Comparison of ENCODE assay signal across 1 cellular context in the genomic region with DNA sequence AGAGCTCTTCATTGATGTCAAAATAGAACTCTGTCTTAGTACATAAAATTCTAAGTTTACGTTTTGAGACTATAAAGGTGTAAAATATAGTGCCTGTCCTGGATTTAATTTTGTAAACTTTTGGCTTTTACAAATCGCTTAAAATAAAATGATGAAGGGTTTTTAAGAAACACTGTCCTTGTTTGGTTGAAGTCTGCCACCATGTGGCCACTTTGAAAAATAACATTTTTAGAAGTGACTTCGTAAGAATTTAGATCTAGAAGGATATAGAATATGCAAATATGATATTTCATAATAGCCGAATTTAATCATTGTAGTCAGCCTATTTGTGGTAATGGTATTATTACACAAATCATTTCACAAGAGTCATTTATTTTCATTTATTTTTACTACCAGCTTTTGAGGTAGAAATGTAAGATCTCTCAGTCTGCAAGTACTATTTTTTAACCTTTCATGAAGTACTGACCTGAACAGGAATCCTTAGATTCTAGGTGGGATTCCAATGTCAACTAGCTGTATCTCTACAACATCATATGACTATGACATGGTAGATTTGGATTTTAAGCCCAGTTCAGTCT.
TF ChIP-seq lines count a peak whose summit lies in the region.

No MANE protein-coding gene starts in this region.

TF ChIP-seq in K562, 482 proteins besides CTCF, POLR2A, EP300 and RAD21 (continued from another document):
- TF ChIP-seq, protein P1, sequence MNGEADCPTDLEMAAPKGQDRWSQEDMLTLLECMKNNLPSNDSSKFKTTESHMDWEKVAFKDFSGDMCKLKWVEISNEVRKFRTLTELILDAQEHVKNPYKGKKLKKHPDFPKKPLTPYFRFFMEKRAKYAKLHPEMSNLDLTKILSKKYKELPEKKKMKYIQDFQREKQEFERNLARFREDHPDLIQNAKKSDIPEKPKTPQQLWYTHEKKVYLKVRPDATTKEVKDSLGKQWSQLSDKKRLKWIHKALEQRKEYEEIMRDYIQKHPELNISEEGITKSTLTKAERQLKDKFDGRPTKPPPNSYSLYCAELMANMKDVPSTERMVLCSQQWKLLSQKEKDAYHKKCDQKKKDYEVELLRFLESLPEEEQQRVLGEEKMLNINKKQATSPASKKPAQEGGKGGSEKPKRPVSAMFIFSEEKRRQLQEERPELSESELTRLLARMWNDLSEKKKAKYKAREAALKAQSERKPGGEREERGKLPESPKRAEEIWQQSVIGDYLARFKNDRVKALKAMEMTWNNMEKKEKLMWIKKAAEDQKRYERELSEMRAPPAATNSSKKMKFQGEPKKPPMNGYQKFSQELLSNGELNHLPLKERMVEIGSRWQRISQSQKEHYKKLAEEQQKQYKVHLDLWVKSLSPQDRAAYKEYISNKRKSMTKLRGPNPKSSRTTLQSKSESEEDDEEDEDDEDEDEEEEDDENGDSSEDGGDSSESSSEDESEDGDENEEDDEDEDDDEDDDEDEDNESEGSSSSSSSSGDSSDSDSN (IDR thresholded peaks at IDR 0.05; ENCODE audit: borderline replicate concordance in 1 of 2, low read depth in 2 of 2, low read length in 2 of 2): no peak
- TF ChIP-seq, protein P2, sequence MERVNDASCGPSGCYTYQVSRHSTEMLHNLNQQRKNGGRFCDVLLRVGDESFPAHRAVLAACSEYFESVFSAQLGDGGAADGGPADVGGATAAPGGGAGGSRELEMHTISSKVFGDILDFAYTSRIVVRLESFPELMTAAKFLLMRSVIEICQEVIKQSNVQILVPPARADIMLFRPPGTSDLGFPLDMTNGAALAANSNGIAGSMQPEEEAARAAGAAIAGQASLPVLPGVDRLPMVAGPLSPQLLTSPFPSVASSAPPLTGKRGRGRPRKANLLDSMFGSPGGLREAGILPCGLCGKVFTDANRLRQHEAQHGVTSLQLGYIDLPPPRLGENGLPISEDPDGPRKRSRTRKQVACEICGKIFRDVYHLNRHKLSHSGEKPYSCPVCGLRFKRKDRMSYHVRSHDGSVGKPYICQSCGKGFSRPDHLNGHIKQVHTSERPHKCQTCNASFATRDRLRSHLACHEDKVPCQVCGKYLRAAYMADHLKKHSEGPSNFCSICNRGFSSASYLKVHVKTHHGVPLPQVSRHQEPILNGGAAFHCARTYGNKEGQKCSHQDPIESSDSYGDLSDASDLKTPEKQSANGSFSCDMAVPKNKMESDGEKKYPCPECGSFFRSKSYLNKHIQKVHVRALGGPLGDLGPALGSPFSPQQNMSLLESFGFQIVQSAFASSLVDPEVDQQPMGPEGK (CRISPR knock-in tag; IDR thresholded peaks at IDR 0.05; ENCODE audit: borderline replicate concordance): no peak
- TF ChIP-seq, protein P3, sequence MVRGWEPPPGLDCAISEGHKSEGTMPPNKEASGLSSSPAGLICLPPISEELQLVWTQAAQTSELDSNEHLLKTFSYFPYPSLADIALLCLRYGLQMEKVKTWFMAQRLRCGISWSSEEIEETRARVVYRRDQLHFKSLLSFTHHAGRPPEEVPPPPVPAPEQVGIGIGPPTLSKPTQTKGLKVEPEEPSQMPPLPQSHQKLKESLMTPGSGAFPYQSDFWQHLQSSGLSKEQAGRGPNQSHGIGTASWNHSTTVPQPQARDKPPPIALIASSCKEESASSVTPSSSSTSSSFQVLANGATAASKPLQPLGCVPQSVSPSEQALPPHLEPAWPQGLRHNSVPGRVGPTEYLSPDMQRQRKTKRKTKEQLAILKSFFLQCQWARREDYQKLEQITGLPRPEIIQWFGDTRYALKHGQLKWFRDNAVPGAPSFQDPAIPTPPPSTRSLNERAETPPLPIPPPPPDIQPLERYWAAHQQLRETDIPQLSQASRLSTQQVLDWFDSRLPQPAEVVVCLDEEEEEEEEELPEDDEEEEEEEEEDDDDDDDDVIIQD (CRISPR knock-in tag; IDR thresholded peaks at IDR 0.05): no peak
- TF ChIP-seq CBX1 (IDR thresholded peaks at IDR 0.05; ENCODE audit: low read depth): no peak
- no peak for TF ChIP-seq MTF1 (CRISPR knock-in tag; IDR thresholded peaks at IDR 0.05; ENCODE audit: borderline replicate concordance)
- 0 out of 2 replicates have a peak, but pooled peaks have one; percentile 20 for TF ChIP-seq SMC3 (conservative IDR thresholded peaks at IDR 0.05; ENCODE audit: insufficient read depth, low read depth, low read length)
- TF ChIP-seq, protein P4, sequence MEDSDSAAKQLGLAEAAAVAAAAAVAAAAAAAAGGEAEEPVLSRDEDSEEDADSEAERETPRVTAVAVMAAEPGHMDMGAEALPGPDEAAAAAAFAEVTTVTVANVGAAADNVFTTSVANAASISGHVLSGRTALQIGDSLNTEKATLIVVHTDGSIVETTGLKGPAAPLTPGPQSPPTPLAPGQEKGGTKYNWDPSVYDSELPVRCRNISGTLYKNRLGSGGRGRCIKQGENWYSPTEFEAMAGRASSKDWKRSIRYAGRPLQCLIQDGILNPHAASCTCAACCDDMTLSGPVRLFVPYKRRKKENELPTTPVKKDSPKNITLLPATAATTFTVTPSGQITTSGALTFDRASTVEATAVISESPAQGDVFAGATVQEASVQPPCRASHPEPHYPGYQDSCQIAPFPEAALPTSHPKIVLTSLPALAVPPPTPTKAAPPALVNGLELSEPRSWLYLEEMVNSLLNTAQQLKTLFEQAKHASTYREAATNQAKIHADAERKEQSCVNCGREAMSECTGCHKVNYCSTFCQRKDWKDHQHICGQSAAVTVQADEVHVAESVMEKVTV (CRISPR knock-in tag; IDR thresholded peaks at IDR 0.05): 0 out of 2 replicates have a peak, but pooled peaks have one; percentile 42
- TF ChIP-seq CEBPG (CRISPR knock-in tag; IDR thresholded peaks at IDR 0.05): no peak
- TF ChIP-seq CEBPG (tag; conservative IDR thresholded peaks at IDR 0.05 in 1 of 2, IDR thresholded peaks at IDR 0.05 in 1 of 2): peak in 1 of 2 experiments; percentile 15; a peak in 1 of 4 replicates
- TF ChIP-seq, protein P5, sequence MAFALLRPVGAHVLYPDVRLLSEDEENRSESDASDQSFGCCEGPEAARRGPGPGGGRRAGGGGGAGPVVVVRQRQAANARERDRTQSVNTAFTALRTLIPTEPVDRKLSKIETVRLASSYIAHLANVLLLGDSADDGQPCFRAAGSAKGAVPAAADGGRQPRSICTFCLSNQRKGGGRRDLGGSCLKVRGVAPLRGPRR (CRISPR knock-in tag; IDR thresholded peaks at IDR 0.05): no peak
